In genomic region chr9:137449931-137450537, GRCh38 we compare ENCODE assay signal across 15 cellular contexts. TPM values are rescaled to one million over a fixed set of nuclear protein-coding genes. Genes with fewer than 3 reads are reported as not detected.
DNase-seq lines count a peak whose midpoint lies in the region; ATAC-seq and TF ChIP-seq lines count a peak whose summit lies in the region.
"Had no signal": no experiment of that assay in that cellular context is flagged by ENCODE, and none has a peak within 500 bp of the region (broad histone marks: within the 10 kb centered on the region; RNA-seq: fewer than 3 reads in every experiment).

No MANE protein-coding gene starts in this region.

- peak in 3 of 5 donors; percentile 21 to 61 (median 23) for DNase-seq in heart left ventricle
- DNase-seq in left ventricle myocardium superior, result no peak
- peak; percentile 85 for DNase-seq in OCI-M1 (lab: John Stamatoyannopoulos, UW)
- DNase-seq in effector memory CD8-positive, alpha-beta T cell, result peak; percentile 60 to 65 (median 63)
- DNase-seq in stimulated activated naive CD4-positive, alpha-beta T cell treated with Interleukin-2 at 50 U/mL for 16 hours (lab: John Stamatoyannopoulos, UW), result peak; percentile 31
- no peak for DNase-seq in NCI-H187 (lab: John Stamatoyannopoulos, UW)
- DNase-seq: activated CD8-positive, alpha-beta memory T cell treated with anti-CD3 and anti-CD28 coated beads, Interleukin-2, amount 50 U/mL, for 48 hours; brain microvascular endothelial cell; Karpas-422; stimulated activated CD4-positive, alpha-beta T cell treated with anti-CD3 and anti-CD28 coated beads, Interleukin-12 subunit alpha, Interleukin-12 subunit beta, amount 100 ng/mL, for 4 hours had no signal

- ATAC-seq in heart left ventricle (no peak), left ventricle myocardium superior (no peak), HG03342 (IDR thresholded peaks at IDR 0.05; ENCODE audit: unreplicated experiment) (no peak), GM18505 (IDR thresholded peaks at IDR 0.05; ENCODE audit: unreplicated experiment) (no peak)
- ATAC-seq in effector memory CD8-positive, alpha-beta T cell (replicated peaks), result peak; percentile 61
- ATAC-seq: left colon had no signal

- no peaks in the 10 kb centered on the region for H3K9me3 Mint-ChIP-seq in effector memory CD8-positive, alpha-beta T cell
- H3K9me3 Mint-ChIP-seq: neural crest cell had no signal

- intact Hi-C loops in heart left ventricle (cut with DNase I), result no loop called here
- intact Hi-C loops in left ventricle myocardium superior (cut with micrococcal nuclease), result no loop called here

- no peak overlapping the region for H3K27ac ChIP-seq in heart left ventricle
- H3K27ac ChIP-seq: brain microvascular endothelial cell, C4-2B had no signal

- peaks cover 24 to 31% of the 10 kb centered on the region in 2 donors for H3K4me1 Mint-ChIP-seq in effector memory CD8-positive, alpha-beta T cell (ENCODE audit: low read depth in 2 of 2)

- H3K9me3 ChIP-seq in heart left ventricle, result no peaks in the 10 kb centered on the region

- H3K36me3 Mint-ChIP-seq in effector memory CD8-positive, alpha-beta T cell (ENCODE audit: insufficient read depth), result peaks cover 56% of the 10 kb centered on the region

- no peak for TF ChIP-seq CTCF in heart left ventricle (IDR thresholded peaks at IDR 0.05)

- no peak overlapping the region for H3K4me3 ChIP-seq in heart left ventricle

- H3K27me3 ChIP-seq in heart left ventricle, result no peaks in the 10 kb centered on the region
- H3K27me3 ChIP-seq: brain microvascular endothelial cell had no signal

- peaks cover 0 to 16% (median 3%) of the 10 kb centered on the region in 9 donors for H3K36me3 ChIP-seq in heart left ventricle

- peaks cover 0 to 7% of the 10 kb centered on the region in 2 donors for H3K27me3 Mint-ChIP-seq in effector memory CD8-positive, alpha-beta T cell

- WGBS in heart left ventricle, 4 donors, result 88 to 92% (median 91%) methylated on average over 11 to 18 of the region's 18 CpGs

- H3K27ac Mint-ChIP-seq in effector memory CD8-positive, alpha-beta T cell, result peak overlapping the region; percentile 65 to 97

- H3K4me1 ChIP-seq in heart left ventricle, result peaks cover 0 to 30% (median 8%) of the 10 kb centered on the region in 12 donors

- TF ChIP-seq POLR2A in heart left ventricle (IDR thresholded peaks at IDR 0.05) (no peak), GM18505 (IDR thresholded peaks at IDR 0.05; ENCODE audit: borderline replicate concordance, extremely low read depth, insufficient read depth, insufficient read length) (no peak)

- H3K4me3 Mint-ChIP-seq in effector memory CD8-positive, alpha-beta T cell, result peak overlapping the region; percentile 65 to 71
- H3K4me3 Mint-ChIP-seq: neural crest cell had no signal

RNA-seq across cellular contexts. Expression of gene ENTPD8, which starts 8.9 kb away (rescaled TPM):
- total RNA-seq in heart left ventricle (not detected), left ventricle myocardium superior (not detected)
- not detected for polyA plus RNA-seq in heart left ventricle

RNA-seq across cellular contexts. Expression of gene NSMF, which starts 9.1 kb away (rescaled TPM):
- total RNA-seq in heart left ventricle (10 to 100 TPM in 8 of 9 donors, 1 to 10 TPM in 1; 7.5 to 21.0 (median 12.6) TPM), left ventricle myocardium superior (10.2 TPM)
- 10 to 100 TPM; 17.3 to 22.1 TPM for polyA plus RNA-seq in heart left ventricle

RNA-seq across cellular contexts. Expression of gene NOXA1, which starts 26.8 kb away (rescaled TPM):
- total RNA-seq in heart left ventricle, result 1 to 10 TPM in 8 of 9 donors, under 1 TPM in 1; 0.81 to 5.5 (median 2.7) TPM
- 1 to 10 TPM in 1 of 2 donors, under 1 TPM in 1; 0.44 to 4.1 TPM for polyA plus RNA-seq in heart left ventricle
- total RNA-seq in left ventricle myocardium superior, result 1.9 TPM

RNA-seq across cellular contexts. Expression of gene EXD3, which starts 27.1 kb away (rescaled TPM):
- total RNA-seq in heart left ventricle (10 to 100 TPM in 2 of 9 donors, 1 to 10 TPM in 7; 4.1 to 12.9 (median 8.6) TPM), left ventricle myocardium superior (8.3 TPM)
- polyA plus RNA-seq in heart left ventricle, result 10 to 100 TPM in 1 of 2 donors, 1 to 10 TPM in 1; 5.6 to 15.2 TPM

Comparison
In these comparisons a context has a peak if more than half of its experiments do, and no peak if none do; other contexts are left out.
1. DNase-seq: peak in heart left ventricle (3 of 5), OCI-M1 (single experiment), effector memory CD8-positive, alpha-beta T cell (3 of 3) and stimulated activated naive CD4-positive, alpha-beta T cell treated with Interleukin-2 at 50 U/mL for 16 hours (single experiment); none in left ventricle myocardium superior (single experiment) and NCI-H187 (0 of 2).